Comparison of ENCODE assay signal across 1 cellular context in the genomic region with DNA sequence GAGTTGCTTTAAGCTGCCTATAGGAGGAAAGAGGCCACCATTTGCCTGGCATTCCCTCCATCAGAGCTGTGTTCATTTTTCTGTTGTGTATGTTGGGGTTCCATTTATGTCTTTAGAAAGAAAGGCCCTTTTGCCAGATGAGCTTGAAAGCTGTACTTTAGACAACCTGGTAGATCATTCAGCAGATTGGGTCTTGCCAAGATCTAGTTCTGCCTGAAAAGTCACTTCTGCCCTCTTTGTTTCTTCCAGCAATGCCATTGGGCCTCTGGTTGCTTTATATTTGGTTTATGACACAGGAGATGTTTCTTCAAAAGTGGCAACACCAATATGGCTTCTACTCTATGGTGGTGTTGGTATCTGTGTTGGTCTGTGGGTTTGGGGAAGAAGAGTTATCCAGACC.
TF ChIP-seq lines count a peak whose summit lies in the region.

No MANE protein-coding gene starts in this region.

TF ChIP-seq in GM12891, 5 proteins besides CTCF, POLR2A, EP300 and RAD21:
- TF ChIP-seq PAX5 (IDR thresholded peaks at IDR 0.05; ENCODE audit: insufficient read depth, low read length, severe bottlenecking): no peak
- no peak for TF ChIP-seq TAF1 (IDR thresholded peaks at IDR 0.05; ENCODE audit: low read depth, low read length)
- TF ChIP-seq SPI1 (IDR thresholded peaks at IDR 0.05; ENCODE audit: low read depth, low read length): no peak
- no peak for TF ChIP-seq POLR2AphosphoS5 (IDR thresholded peaks at IDR 0.05; ENCODE audit: low read depth, low read length)
- TF ChIP-seq POU2F2 (IDR thresholded peaks at IDR 0.05; ENCODE audit: low read depth, low read length): no peak
